In the genomic region with DNA sequence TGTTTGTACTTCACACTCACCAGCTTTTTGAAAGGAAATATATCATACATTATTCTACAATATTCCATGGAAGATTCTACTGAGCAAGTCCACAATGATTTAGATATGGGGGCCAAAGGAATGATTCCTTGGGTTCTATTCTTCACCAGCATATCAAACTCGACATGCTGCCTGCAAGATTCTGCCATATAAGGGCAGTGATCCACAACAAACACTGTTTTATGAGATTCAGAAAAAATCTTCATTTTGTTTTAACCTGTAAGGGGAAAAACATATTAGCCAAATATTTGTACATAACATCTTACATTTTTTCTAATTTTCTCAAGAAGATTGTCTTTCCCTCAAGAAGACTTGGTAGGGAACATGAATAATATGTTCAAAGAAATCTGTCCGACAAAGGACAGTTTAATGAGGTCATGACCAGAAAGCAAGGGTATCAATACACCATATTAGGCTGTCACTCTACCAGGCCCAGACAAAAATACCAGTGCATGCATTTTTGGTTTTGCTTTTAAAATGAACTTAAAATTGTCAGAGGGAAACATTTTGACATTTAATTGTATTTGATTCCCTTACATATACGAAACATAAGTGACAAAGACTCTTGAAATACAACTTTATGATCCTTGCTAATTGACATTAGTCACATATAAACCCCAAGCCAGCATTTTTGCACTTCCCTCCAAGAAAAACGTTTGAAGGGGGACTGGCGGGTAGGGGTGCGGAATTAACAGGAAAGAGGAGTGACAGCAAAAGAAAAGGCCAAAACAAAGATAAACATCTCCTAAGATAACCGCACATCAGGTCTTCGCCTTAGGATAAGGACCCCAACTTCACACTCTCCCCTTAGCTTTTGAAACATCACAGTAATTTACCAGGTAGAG, we compare ENCODE assay signal across 8 cellular contexts. TPM values are rescaled to one million over a fixed set of nuclear protein-coding genes. Genes with fewer than 3 reads are reported as not detected.
DNase-seq lines count a peak whose midpoint lies in the region; ATAC-seq and TF ChIP-seq lines count a peak whose summit lies in the region.

No MANE protein-coding gene starts in this region.

- H3K4me1 ChIP-seq in tibial artery: peaks cover 0 to 41% (median 14%) of the 10 kb centered on the region in 4 donors

- intact Hi-C loops in tibial artery (cut with DNase I; ENCODE audit: low total_unique reads): loop anchor here (2.0 to 10.0 kb wide), 2 partner anchors 308 to 378 kb away; a partner anchor contains a TSS

- CTCF ChIA-PET in AG04450 (lab: Charles Lee) (no interaction called here), HEK293T (lab: Yijun Ruan, JAX) (no interaction called here)

- TF ChIP-seq CTCF in AG04450 (IDR thresholded peaks at IDR 0.05; ENCODE audit: low read depth, low read length) (no peak), tibial artery (IDR thresholded peaks at IDR 0.05) (no peak)

- peak overlapping the region; percentile 91 for H3K27ac Mint-ChIP-seq in activated naive CD8-positive, alpha-beta T cell

- no peak overlapping the region for H3K27ac ChIP-seq in AG04450 (ENCODE audit: low read depth, low read length)
- peak overlapping the region; percentile 92 to 97 for H3K27ac ChIP-seq in tibial artery

- no peaks in the 10 kb centered on the region for H3K9me3 Mint-ChIP-seq in activated naive CD8-positive, alpha-beta T cell (ENCODE audit: low read depth)

- no peaks in the 10 kb centered on the region for H3K36me3 ChIP-seq in tibial artery

- peak overlapping the region; percentile 97 for H3K4me3 Mint-ChIP-seq in activated naive CD8-positive, alpha-beta T cell

- ATAC-seq in GM18873 (IDR thresholded peaks at IDR 0.05; ENCODE audit: low FRiP score, unreplicated experiment): no peak

- H3K36me3 Mint-ChIP-seq in activated naive CD8-positive, alpha-beta T cell: peaks cover 2% of the 10 kb centered on the region

- H3K4me3 ChIP-seq in AG04450 (ENCODE audit: low read depth, low read length) (peak overlapping the region; percentile 94), tibial artery (peak overlapping the region; percentile 69 to 93)

- POLR2A ChIA-PET in AG04450 (lab: Yijun Ruan, JAX): interaction anchor here (0.7 kb wide), 1 partner anchor 1288 kb away, joined by 3 read pairs; no protein-coding TSS in a partner anchor
- POLR2A ChIA-PET in HEK293T (lab: Yijun Ruan, JAX): interaction anchor here (1.2 to 1.5 kb wide), 2 partner anchors 10 to 77 kb away, joined by 3 read pairs; a partner anchor contains a TSS

- H3K27me3 Mint-ChIP-seq in activated naive CD8-positive, alpha-beta T cell: no peaks in the 10 kb centered on the region

- H3K27me3 ChIP-seq in AG04450 (ENCODE audit: control insufficient read depth, insufficient read depth, low read length) (no peaks in the 10 kb centered on the region), tibial artery (no peaks in the 10 kb centered on the region)

- H3K9me3 ChIP-seq in AG04450 (ENCODE audit: control insufficient read depth, insufficient read depth, low read length) (no peaks in the 10 kb centered on the region; the same call in 1 of the 2 replicates), tibial artery (no peaks in the 10 kb centered on the region)

- DNase-seq in AG04450 (ENCODE audit: low read depth, low spot score) (no peak), HEK293T (ENCODE audit: extremely low spot score) (peak; percentile 10), left kidney (ENCODE audit: low read depth, low spot score) (peak; percentile 18), tibial artery (no peak), COLO829 (ENCODE audit: low spot score) (no peak), DMS153 (lab: John Stamatoyannopoulos, UW) (no peak)

- peaks cover 61% of the 10 kb centered on the region for H3K4me1 Mint-ChIP-seq in activated naive CD8-positive, alpha-beta T cell (ENCODE audit: low read depth)

TF ChIP-seq in HEK293T, 16 proteins besides CTCF, POLR2A, EP300 and RAD21:
- TF ChIP-seq, protein P1, sequence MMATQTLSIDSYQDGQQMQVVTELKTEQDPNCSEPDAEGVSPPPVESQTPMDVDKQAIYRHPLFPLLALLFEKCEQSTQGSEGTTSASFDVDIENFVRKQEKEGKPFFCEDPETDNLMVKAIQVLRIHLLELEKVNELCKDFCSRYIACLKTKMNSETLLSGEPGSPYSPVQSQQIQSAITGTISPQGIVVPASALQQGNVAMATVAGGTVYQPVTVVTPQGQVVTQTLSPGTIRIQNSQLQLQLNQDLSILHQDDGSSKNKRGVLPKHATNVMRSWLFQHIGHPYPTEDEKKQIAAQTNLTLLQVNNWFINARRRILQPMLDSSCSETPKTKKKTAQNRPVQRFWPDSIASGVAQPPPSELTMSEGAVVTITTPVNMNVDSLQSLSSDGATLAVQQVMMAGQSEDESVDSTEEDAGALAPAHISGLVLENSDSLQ (IDR thresholded peaks at IDR 0.05): peak; percentile 79
- TF ChIP-seq ZNF384 (IDR thresholded peaks at IDR 0.05) (no peak), FOXM1 (IDR thresholded peaks at IDR 0.05; ENCODE audit: borderline replicate concordance) (no peak)

RNA-seq across cellular contexts. Expression of a gene that starts 1.0 kb away (rescaled TPM):
- 21.3 and 38.3 TPM in 2 replicates for polyA plus RNA-seq in AG04450 (2011; rRNA removed)
- 18.6 and 34.8 TPM in 2 replicates for polyA minus RNA-seq in AG04450 (2011; rRNA and poly(A)+ RNA removed)

RNA-seq across cellular contexts. Expression of a gene that starts 1.5 kb away (rescaled TPM):
- polyA plus RNA-seq in AG04450 (2011; rRNA removed): 34.3 and 46.2 TPM in 2 replicates
- polyA minus RNA-seq in AG04450 (2011; rRNA and poly(A)+ RNA removed): 15.9 and 27.8 TPM in 2 replicates

Comparison
In these comparisons a context has a peak if more than half of its experiments do, and no peak if none do; other contexts are left out.
1. DNase-seq: peak in HEK293T (single experiment) and left kidney (single experiment); none in AG04450 (single experiment), tibial artery (0 of 2), COLO829 (single experiment) and DMS153 (single experiment).